In genomic region chr1:67683736-67684525, GRCh38 we compare ENCODE assay signal across 8 cellular contexts. TPM values are rescaled to one million over a fixed set of nuclear protein-coding genes. Genes with fewer than 3 reads are reported as not detected.
DNase-seq lines count a peak whose midpoint lies in the region; TF ChIP-seq lines count a peak whose summit lies in the region.

No MANE protein-coding gene starts in this region.

- peak overlapping the region; percentile 67 for H3K4me3 ChIP-seq in endodermal cell (ENCODE audit: low read length)
- H3K4me3 ChIP-seq in parathyroid adenoma (ENCODE audit: low read depth, low read length), result peak overlapping the region; percentile 93
- no peak overlapping the region for H3K4me3 ChIP-seq in H7 (ENCODE audit: insufficient read depth, low read depth, low read length)

- H3K36me3 Mint-ChIP-seq in endodermal cell (ENCODE audit: low read depth), result peaks cover 18% of the 10 kb centered on the region

- H3K4me3 Mint-ChIP-seq in endodermal cell, result no peak overlapping the region

- no peaks in the 10 kb centered on the region for H3K9me3 Mint-ChIP-seq in endodermal cell

- H3K36me3 ChIP-seq in endodermal cell (ENCODE audit: control insufficient read depth, insufficient read depth, low read length) (peaks cover 26% of the 10 kb centered on the region), parathyroid adenoma (ENCODE audit: control insufficient read depth, insufficient read depth, low read length) (no peaks in the 10 kb centered on the region), H7 (replicated peaks; ENCODE audit: control insufficient read depth, insufficient read depth, low read length) (peaks cover 7% of the 10 kb centered on the region)

- H3K27me3 Mint-ChIP-seq in endodermal cell (ENCODE audit: insufficient read depth), result no peaks in the 10 kb centered on the region

- H3K79me2 ChIP-seq in parathyroid adenoma, result no peaks in the 10 kb centered on the region

- H3K9me3 ChIP-seq in endodermal cell (ENCODE audit: control insufficient read depth, low read length) (no peaks in the 10 kb centered on the region), parathyroid adenoma (ENCODE audit: control insufficient read depth, low read length) (no peaks in the 10 kb centered on the region)

- no peak overlapping the region for H3K27ac Mint-ChIP-seq in endodermal cell

- 77 to 90% methylated on average over 2 to 8 of the region's 8 CpGs for WGBS in endodermal cell (ENCODE audit: insufficient coverage in 1 of 2, insufficient read length in 1 of 2), 2 experiments

- CTCF ChIA-PET in HEK293T (lab: Yijun Ruan, JAX), result interaction anchor here (1.1 to 1.8 kb wide), 5 partner anchors 10 to 151 kb away, joined by 3 to 7 read pairs (median 4); no protein-coding TSS in a partner anchor

- H3K4me1 Mint-ChIP-seq in endodermal cell, result peaks cover 19% of the 10 kb centered on the region

- POLR2A ChIA-PET in HEK293T (lab: Yijun Ruan, JAX), result interaction anchor here (0.7 to 4.1 kb wide), 26 partner anchors 10 to 548 kb away, joined by 3 to 42 read pairs (median 9); partner anchors contain the start of genes GNG12 and WLS

- peak overlapping the region; percentile 71 for H3K4me2 ChIP-seq in parathyroid adenoma (ENCODE audit: low read length)

- H3K27ac ChIP-seq in endodermal cell (ENCODE audit: low read depth, low read length) (no peak overlapping the region), parathyroid adenoma (peak overlapping the region; percentile 43)

- H3K4me1 ChIP-seq in endodermal cell (ENCODE audit: control insufficient read depth, insufficient read depth, low read length) (peaks cover 12% of the 10 kb centered on the region), parathyroid adenoma (peaks cover 7% of the 10 kb centered on the region)

- H2AFZ ChIP-seq in parathyroid adenoma, result peak overlapping the region; percentile 69

- no peak overlapping the region for H3K9ac ChIP-seq in endodermal cell (ENCODE audit: extremely low read depth, low read length, poor library complexity, severe bottlenecking)
- H3K9ac ChIP-seq in parathyroid adenoma, result no peak overlapping the region

- no peak for TF ChIP-seq CTCF in endodermal cell (conservative IDR thresholded peaks at IDR 0.05)
- TF ChIP-seq CTCF in parathyroid adenoma (IDR thresholded peaks at IDR 0.05), result no peak

- DNase-seq in NCI-H82 (lab: John Stamatoyannopoulos, UW) (peak; percentile 32), NCI-H82 treated with DMSO at 0.1 percent for 48 hours (lab: John Stamatoyannopoulos, UW; ENCODE audit: unreplicated experiment) (no peak), endodermal cell (peak; percentile 53), HEK293T (ENCODE audit: extremely low spot score) (no peak), H7 (no peak), NCI-H524 treated with DMSO at 0.1 percent for 48 hours (lab: John Stamatoyannopoulos, UW) (no peak)
- peak; percentile 55 to 67 for DNase-seq in activated CD4-positive, alpha-beta T cell treated with anti-CD3 and anti-CD28 coated beads for 4 hours

- H3K27me3 ChIP-seq in endodermal cell (ENCODE audit: control insufficient read depth, insufficient read depth, low read length, poor library complexity, severe bottlenecking) (no peaks in the 10 kb centered on the region), parathyroid adenoma (ENCODE audit: control insufficient read depth, insufficient read depth, low read length) (no peaks in the 10 kb centered on the region), H7 (ENCODE audit: control insufficient read depth, insufficient read depth, low read length) (no peaks in the 10 kb centered on the region)

TF ChIP-seq in HEK293T, 16 proteins besides CTCF, POLR2A, EP300 and RAD21:
- TF ChIP-seq ARNT (IDR thresholded peaks at IDR 0.05) (no peak), ZNF384 (IDR thresholded peaks at IDR 0.05) (no peak), FOXA1 (IDR thresholded peaks at IDR 0.05) (no peak)
TF ChIP-seq in HEK293T: peak in this region for 0.

RNA-seq across cellular contexts. Expression of gene GADD45A, which starts 1.1 kb away (rescaled TPM):
- total RNA-seq in endodermal cell, result 10 to 100 TPM; 48.0 to 52.4 TPM
- 31.4 TPM for polyA plus RNA-seq in endodermal cell (2013, experiment 1 of 2)
- polyA plus RNA-seq in endodermal cell (2013, experiment 2 of 2), result 34.8 TPM
- total RNA-seq in H7 (2014; rRNA removed; shearing (Covaris generic)), result 18.3 TPM in 2 replicates

Comparison
In these comparisons a context has a peak if more than half of its experiments do, and no peak if none do; other contexts are left out.
1. DNase-seq: peak in NCI-H82 (single experiment), activated CD4-positive, alpha-beta T cell treated with anti-CD3 and anti-CD28 coated beads for 4 hours (2 of 2) and endodermal cell (single experiment); none in NCI-H82 treated with DMSO at 0.1 percent for 48 hours (single experiment), HEK293T (single experiment), H7 (single experiment) and NCI-H524 treated with DMSO at 0.1 percent for 48 hours (single experiment).